1 cellular context compared by ENCODE assay signal in genomic region chr9:138104251-138105122, GRCh38.
TF ChIP-seq lines count a peak whose summit lies in the region.

No MANE protein-coding gene starts in this region.

TF ChIP-seq in GM23338, 12 proteins besides CTCF, POLR2A, EP300 and RAD21 (continued from another document):
- TF ChIP-seq ZNF462 (CRISPR knock-in tag; IDR thresholded peaks at IDR 0.05) (no peak), ETS1 (IDR thresholded peaks at IDR 0.05) (no peak), EZH2 (IDR thresholded peaks at IDR 0.05; ENCODE audit: low read depth, unreplicated experiment) (no peak)
